ENCODE assay signal across 9 cellular contexts in genomic region chr17:7716299-7716886, GRCh38. TPM values are rescaled to one million over a fixed set of nuclear protein-coding genes. Genes with fewer than 3 reads are reported as not detected.
A peak's percentile ranks its signal among the peaks of the same experiment; 100 is the strongest.
DNase-seq lines count a peak whose midpoint lies in the region; ATAC-seq and TF ChIP-seq lines count a peak whose summit lies in the region.
"Had no signal": no experiment of that assay in that cellular context is flagged by ENCODE, and none has a peak within 500 bp of the region (broad histone marks: within the 10 kb centered on the region; RNA-seq: fewer than 3 reads in every experiment).

No MANE protein-coding gene starts in this region.

- no peaks in the 10 kb centered on the region for H3F3A ChIP-seq in GM23248 (ENCODE audit: insufficient read depth)

- no peaks in the 10 kb centered on the region for H3K9me2 ChIP-seq in GM23248 (ENCODE audit: insufficient read depth)

- DNase-seq in GM23248 (no peak), RWPE2 (ENCODE audit: low spot score) (no peak), fibroblast of the aortic adventitia (ENCODE audit: low read depth) (no peak), prostate gland (ENCODE audit: low spot score) (no peak), amniotic stem cell (lab: John Stamatoyannopoulos, UW) (no peak), SHP77 (lab: John Stamatoyannopoulos, UW) (no peak), SHP77 treated with DMSO at 0.1 percent for 48 hours (lab: John Stamatoyannopoulos, UW) (no peak)
- no peak for DNase-seq in stimulated activated CD4-positive, alpha-beta T cell treated with anti-CD3 and anti-CD28 coated beads, Interleukin-4, amount 100 ng/mL, for 24 hours

- H3K9ac ChIP-seq in GM23248 = peak overlapping the region; percentile 79

- H3K27me3 ChIP-seq in GM23248 (replicated peaks; ENCODE audit: insufficient read depth) (peaks cover 13% of the 10 kb centered on the region; the same call in 1 of the 2 replicates), RWPE2 (ENCODE audit: insufficient read depth, poor library complexity, severe bottlenecking) (no peaks in the 10 kb centered on the region), prostate gland (replicated peaks; ENCODE audit: insufficient read depth) (no peaks in the 10 kb centered on the region)

- peaks cover 4% of the 10 kb centered on the region; the same call in 1 of the 2 replicates for H3K4me1 ChIP-seq in GM23248 (ENCODE audit: insufficient read depth)
- H3K4me1 ChIP-seq in RWPE2 (ENCODE audit: insufficient read depth, poor library complexity, severe bottlenecking) = no peaks in the 10 kb centered on the region
- H3K4me1 ChIP-seq in prostate gland (replicated peaks) = no peaks in the 10 kb centered on the region

- no peak for ATAC-seq in RWPE2 (ENCODE audit: low read depth)

- H3K4me2 ChIP-seq in GM23248 (ENCODE audit: unreplicated experiment) = peak overlapping the region; percentile 99

- H3K79me2 ChIP-seq in GM23248 (ENCODE audit: insufficient read depth) = no peaks in the 10 kb centered on the region

- intact Hi-C loops in prostate gland (cut with DNase I) = no loop called here

- TF ChIP-seq POLR2A in prostate gland (IDR thresholded peaks at IDR 0.05) = no peak

- no peaks in the 10 kb centered on the region for H3K36me3 ChIP-seq in GM23248 (ENCODE audit: low read depth)
- no peaks in the 10 kb centered on the region for H3K36me3 ChIP-seq in RWPE2 (ENCODE audit: low read depth)
- no peaks in the 10 kb centered on the region for H3K36me3 ChIP-seq in prostate gland

- H4K20me1 ChIP-seq in GM23248 (ENCODE audit: insufficient read depth) = no peaks in the 10 kb centered on the region

- H3K4me3 ChIP-seq in GM23248 (peak overlapping the region; percentile 97), RWPE2 (ENCODE audit: severe bottlenecking) (peak overlapping the region; percentile 56), fibroblast of the aortic adventitia (ENCODE audit: low read depth, low read length) (peak overlapping the region; percentile 72), prostate gland (peak overlapping the region; percentile 38 to 41)

- H3K27ac ChIP-seq in GM23248 (no peak overlapping the region), RWPE2 (ENCODE audit: poor library complexity, severe bottlenecking) (peak overlapping the region; percentile 28), prostate gland (peak overlapping the region; percentile 41 to 57)

- TF ChIP-seq CTCF in RWPE2 (IDR thresholded peaks at IDR 0.05; ENCODE audit: poor library complexity, severe bottlenecking) = no peak
- TF ChIP-seq CTCF in fibroblast of the aortic adventitia (IDR thresholded peaks at IDR 0.05; ENCODE audit: insufficient read depth, low read length) = no peak
- TF ChIP-seq CTCF in prostate gland (IDR thresholded peaks at IDR 0.05) = no peak

- 15 to 19% methylated on average over 9 to 10 of the region's 10 CpGs for WGBS in GM23248 (ENCODE audit: low coverage in 1 of 2, low lambda C conversion rate in 2 of 2, missing lambda C conversion rate in 2 of 2), 2 experiments
- WGBS in prostate gland = 16% methylated on average over 10 of the region's 10 CpGs

- H3K9me3 ChIP-seq in GM23248 (ENCODE audit: low read depth) (no peaks in the 10 kb centered on the region), RWPE2 (ENCODE audit: severe bottlenecking) (no peaks in the 10 kb centered on the region), prostate gland (no peaks in the 10 kb centered on the region)

- H2AFZ ChIP-seq in GM23248 = peak overlapping the region; percentile 99

- in situ Hi-C loops in GM23248 (cut with MboI) = no loop called here

RNA-seq across cellular contexts. Expression of gene DNAH2, which starts 1.2 kb away (rescaled TPM):
- total RNA-seq in GM23248 (2014; rRNA removed; shearing (Covaris generic)) = not detected in 2 replicates
- polyA plus RNA-seq in GM23248 (2016; fragmentation: Nextera tagmentation; extraction: Ambion mirVana) = not detected in 2 replicates
- total RNA-seq in fibroblast of the aortic adventitia (ENCODE audit: low replicate concordance) (under 0.01 TPM in 1 of 2 replicates, not detected in the other), prostate gland (1 to 10 TPM in 1 of 2 donors, under 1 TPM in 1; 0.09 to 4.9 TPM)
- total RNA-seq: LHCN-M2 had no signal

RNA-seq across cellular contexts. Expression of gene EFNB3, which starts 11.4 kb away (rescaled TPM):
- 1.8 and 3.0 TPM in 2 replicates for total RNA-seq in GM23248 (2014; rRNA removed; shearing (Covaris generic))
- polyA plus RNA-seq in GM23248 (2016; fragmentation: Nextera tagmentation; extraction: Ambion mirVana) = 0.96 and 0.99 TPM in 2 replicates
- total RNA-seq in fibroblast of the aortic adventitia (ENCODE audit: low replicate concordance) = 0.90 and 3.9 TPM in 2 replicates
- 1 to 10 TPM; 3.0 to 5.5 TPM for total RNA-seq in prostate gland

RNA-seq across cellular contexts. Expression of gene WRAP53, which starts 28.1 kb away (rescaled TPM):
- 1.6 and 5.9 TPM in 2 replicates for total RNA-seq in GM23248 (2014; rRNA removed; shearing (Covaris generic))
- 11.8 and 13.1 TPM in 2 replicates for polyA plus RNA-seq in GM23248 (2016; fragmentation: Nextera tagmentation; extraction: Ambion mirVana)
- total RNA-seq in fibroblast of the aortic adventitia (ENCODE audit: low replicate concordance) (7.4 and 11.0 TPM in 2 replicates), prostate gland (1 to 10 TPM; 8.6 to 9.4 TPM)

RNA-seq across cellular contexts. Expression of gene TP53, which starts 29.1 kb away (rescaled TPM):
- 26.2 and 42.7 TPM in 2 replicates for total RNA-seq in GM23248 (2014; rRNA removed; shearing (Covaris generic))
- polyA plus RNA-seq in GM23248 (2016; fragmentation: Nextera tagmentation; extraction: Ambion mirVana) = 29.8 and 30.8 TPM in 2 replicates
- total RNA-seq in fibroblast of the aortic adventitia (ENCODE audit: low replicate concordance) (17.8 and 68.7 TPM in 2 replicates), prostate gland (10 to 100 TPM; 52.3 to 65.0 TPM)

Comparison
In these comparisons a context has a peak if more than half of its experiments do, and no peak if none do; other contexts are left out.
1. H3K4me3 ChIP-seq: peak in every context shown above with its lines; median percentile 97 in GM23248; 72 in fibroblast of the aortic adventitia; 56 in RWPE2; 40 in prostate gland.